In the genomic region with DNA sequence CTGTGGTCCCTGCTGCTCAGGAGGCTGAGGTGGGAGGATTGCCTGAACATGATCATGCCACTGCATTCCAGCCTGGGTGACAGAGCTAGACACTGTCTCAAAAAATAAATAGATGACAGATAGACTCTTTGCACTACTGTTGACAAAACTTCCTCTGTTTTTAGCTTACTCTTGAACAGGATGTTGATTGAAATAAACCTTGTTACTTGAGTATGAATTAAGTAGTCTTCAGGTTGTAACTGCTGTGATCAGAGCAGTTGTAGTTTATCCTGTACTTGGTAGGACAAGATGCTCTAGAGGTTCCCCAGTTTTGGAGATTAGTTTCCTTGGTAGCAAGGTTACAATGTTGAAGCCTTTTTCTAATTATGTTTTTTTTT, we compare ENCODE assay signal across 14 cellular contexts. TPM values are rescaled to one million over a fixed set of nuclear protein-coding genes. Genes with fewer than 3 reads are reported as not detected.
DNase-seq lines count a peak whose midpoint lies in the region; ATAC-seq and TF ChIP-seq lines count a peak whose summit lies in the region.
"Had no signal": no experiment of that assay in that cellular context is flagged by ENCODE, and none has a peak within 500 bp of the region (broad histone marks: within the 10 kb centered on the region; RNA-seq: fewer than 3 reads in every experiment).

No MANE protein-coding gene starts in this region.

- no peak overlapping the region for H2BK20ac ChIP-seq in IMR-90 (ENCODE audit: low read depth, low read length)

- 0 out of 2 replicates have a peak overlapping the region, but pooled peaks have one; percentile 37 for H3K14ac ChIP-seq in IMR-90 (replicated peaks; ENCODE audit: low read depth, low read length)

- H3K9me3 Mint-ChIP-seq in CD4-positive, alpha-beta T cell: no peaks in the 10 kb centered on the region
- H3K9me3 Mint-ChIP-seq in activated naive CD8-positive, alpha-beta T cell (ENCODE audit: low read depth): no peaks in the 10 kb centered on the region
- H3K9me3 Mint-ChIP-seq in naive thymus-derived CD8-positive, alpha-beta T cell: no peaks in the 10 kb centered on the region
- H3K9me3 Mint-ChIP-seq: activated naive CD4-positive, alpha-beta T cell treated with anti-CD3 and anti-CD28 coated beads, Interleukin-2, amount 50 U/mL, for 72 hours had no signal

- peak overlapping the region; percentile 62 for H3K27ac Mint-ChIP-seq in CD4-positive, alpha-beta T cell
- peak overlapping the region; percentile 78 for H3K27ac Mint-ChIP-seq in activated naive CD8-positive, alpha-beta T cell
- peak overlapping the region in 9 of 10 donors; percentile 35 to 88 (median 57) for H3K27ac Mint-ChIP-seq in naive thymus-derived CD8-positive, alpha-beta T cell

- no peak overlapping the region for H2BK15ac ChIP-seq in IMR-90 (ENCODE audit: low read depth, low read length)

- intact Hi-C loops in CD4-positive, alpha-beta T cell (cut with DNase I, micrococcal nuclease): no loop called here
- intact Hi-C loops in IMR-90 (cut with micrococcal nuclease): no loop called here

- H3K27me3 ChIP-seq in CD4-positive, alpha-beta T cell (ENCODE audit: control insufficient read depth, insufficient read depth, low read length): no peaks in the 10 kb centered on the region
- no peaks in the 10 kb centered on the region for H3K27me3 ChIP-seq in IMR-90 (ENCODE audit: control insufficient read depth, insufficient read depth, low read length)
- H3K27me3 ChIP-seq: stomach had no signal

- TF ChIP-seq POLR2A in IMR-90 (IDR thresholded peaks at IDR 0.05; ENCODE audit: low read depth, low read length): no peak

- H2BK5ac ChIP-seq in IMR-90 (ENCODE audit: low read depth, low read length, poor library complexity, severe bottlenecking): no peak overlapping the region

- H3K27me3 Mint-ChIP-seq in CD4-positive, alpha-beta T cell: no peaks in the 10 kb centered on the region
- H3K27me3 Mint-ChIP-seq in activated naive CD8-positive, alpha-beta T cell: no peaks in the 10 kb centered on the region
- H3K27me3 Mint-ChIP-seq in naive thymus-derived CD8-positive, alpha-beta T cell: no peaks in the 10 kb centered on the region

- H2AFZ ChIP-seq in IMR-90 (replicated peaks; ENCODE audit: low read length, poor library complexity): no peak overlapping the region

- no peak overlapping the region for H3K18ac ChIP-seq in IMR-90 (ENCODE audit: low read depth, low read length)

- TF ChIP-seq RAD21 in IMR-90 (IDR thresholded peaks at IDR 0.05; ENCODE audit: low read length): no peak

- no peak overlapping the region for H2BK120ac ChIP-seq in IMR-90 (ENCODE audit: low read depth, low read length)

- H3K4me1 ChIP-seq in IMR-90 (ENCODE audit: control insufficient read depth, insufficient read depth, low read length): no peaks in the 10 kb centered on the region

- no peak overlapping the region for H3K56ac ChIP-seq in IMR-90 (ENCODE audit: extremely low read depth, insufficient read depth, low read length)

- no peaks in the 10 kb centered on the region for H3K9me3 ChIP-seq in CD4-positive, alpha-beta T cell (ENCODE audit: control insufficient read depth, low read length)
- no peaks in the 10 kb centered on the region for H3K9me3 ChIP-seq in IMR-90 (ENCODE audit: control insufficient read depth, insufficient read depth, low read length)
- H3K9me3 ChIP-seq: stomach had no signal

- H3K9ac ChIP-seq in IMR-90 (ENCODE audit: low read depth, low read length): no peak overlapping the region

- H3K27ac ChIP-seq in CD4-positive, alpha-beta T cell (ENCODE audit: low read depth, low read length): no peak overlapping the region
- H3K27ac ChIP-seq in IMR-90 (ENCODE audit: insufficient read depth, low read length): no peak overlapping the region
- H3K27ac ChIP-seq: GM23248 had no signal

- H3K23ac ChIP-seq in IMR-90 (ENCODE audit: low read depth, low read length): no peak overlapping the region

- H4K20me1 ChIP-seq in IMR-90 (ENCODE audit: insufficient read depth, low read length): no peaks in the 10 kb centered on the region

- H3K4me3 ChIP-seq in IMR-90 (ENCODE audit: insufficient read depth, low read depth, low read length): no peak overlapping the region

- no peak for TF ChIP-seq CTCF in CD4-positive, alpha-beta T cell (IDR thresholded peaks at IDR 0.05)
- no peak for TF ChIP-seq CTCF in IMR-90 (conservative IDR thresholded peaks at IDR 0.05; ENCODE audit: low read depth, low read length)

- POLR2A ChIA-PET in CD4-positive, alpha-beta T cell (lab: Charles Lee): interaction anchor here (0.6 to 4.6 kb wide), 4 partner anchors 22 to 526 kb away, joined by 3 to 74 read pairs (median 7); partner anchors contain the start of genes AMD1, CDK19 and RPF2
- POLR2A ChIA-PET in IMR-90 (lab: Charles Lee; ENCODE audit: unreplicated experiment): no interaction called here
- POLR2A ChIA-PET in naive thymus-derived CD8-positive, alpha-beta T cell (lab: Charles Lee): interaction anchor here (0.7 to 4.5 kb wide), 6 partner anchors 22 to 1270 kb away, joined by 3 to 87 read pairs (median 6); partner anchors contain the start of genes AMD1, CDK19 and RPF2

- no peak overlapping the region for H4K8ac ChIP-seq in IMR-90 (ENCODE audit: low read depth in 2 of 2, low read length in 2 of 2)

- H4K91ac ChIP-seq in IMR-90 (ENCODE audit: insufficient read depth, low read depth, low read length): no peak overlapping the region

- peaks cover 54% of the 10 kb centered on the region for H3K36me3 Mint-ChIP-seq in CD4-positive, alpha-beta T cell (ENCODE audit: low read depth)
- H3K36me3 Mint-ChIP-seq in activated naive CD8-positive, alpha-beta T cell: peaks cover 10% of the 10 kb centered on the region
- H3K36me3 Mint-ChIP-seq in naive thymus-derived CD8-positive, alpha-beta T cell: peaks cover 0 to 43% (median 23%) of the 10 kb centered on the region in 3 donors

- H4K5ac ChIP-seq in IMR-90 (ENCODE audit: low read depth, low read length): no peak overlapping the region

- no peak overlapping the region for H3K4me2 ChIP-seq in IMR-90 (ENCODE audit: low read depth, low read length)

- no peak for DNase-seq in CD4-positive, alpha-beta T cell
- DNase-seq in IMR-90 (no peak), NCI-H146 (lab: John Stamatoyannopoulos, UW) (no peak), amygdala (lab: John Stamatoyannopoulos, UW) (no peak), AG08396 (ENCODE audit: low spot score) (no peak)
- no peak for DNase-seq in naive thymus-derived CD8-positive, alpha-beta T cell
- DNase-seq: COR-L47, NCI-H1048, stomach had no signal

- H3K4me1 Mint-ChIP-seq in CD4-positive, alpha-beta T cell (ENCODE audit: low read depth): peaks cover 25% of the 10 kb centered on the region
- peaks cover 17% of the 10 kb centered on the region for H3K4me1 Mint-ChIP-seq in activated naive CD8-positive, alpha-beta T cell (ENCODE audit: low read depth)
- peaks cover 9 to 24% (median 20%) of the 10 kb centered on the region in 4 donors for H3K4me1 Mint-ChIP-seq in naive thymus-derived CD8-positive, alpha-beta T cell

- 0 out of 2 replicates have a peak overlapping the region, but pooled peaks have one; percentile 66 for H2AK5ac ChIP-seq in IMR-90 (ENCODE audit: low read depth, low read length)

- no peak for ATAC-seq in CD4-positive, alpha-beta T cell (ENCODE audit: poor library complexity)
- ATAC-seq in IMR-90 (ENCODE audit: low read depth): no peak
- ATAC-seq in naive thymus-derived CD8-positive, alpha-beta T cell: no peak
- ATAC-seq in GM21737 (IDR thresholded peaks at IDR 0.05; ENCODE audit: unreplicated experiment): no peak
- ATAC-seq: activated naive CD4-positive, alpha-beta T cell treated with anti-CD3 and anti-CD28 coated beads, Interleukin-2, amount 50 U/mL, for 72 hours; esophagus mucosa had no signal

- no peak overlapping the region for H2AK9ac ChIP-seq in IMR-90 (replicated peaks; ENCODE audit: low read depth, low read length, poor library complexity)

- BruUV-seq in IMR-90 (replicated peaks; lab: Mats Ljungman, UMichigan): no TSS peak

- dilution Hi-C loops in IMR-90 (cut with HindIII; ENCODE audit: low sequenced_read_pairs, unreplicated experiment): no loop called here

- peak overlapping the region; percentile 68 for H3K4me3 Mint-ChIP-seq in CD4-positive, alpha-beta T cell
- peak overlapping the region; percentile 72 for H3K4me3 Mint-ChIP-seq in activated naive CD8-positive, alpha-beta T cell
- H3K4me3 Mint-ChIP-seq in naive thymus-derived CD8-positive, alpha-beta T cell: peak overlapping the region in 9 of 10 donors; percentile 11 to 74 (median 53)

- H3K4ac ChIP-seq in IMR-90 (ENCODE audit: low read depth, low read length): no peak overlapping the region

- CTCF ChIA-PET in CD4-positive, alpha-beta T cell (lab: Charles Lee): interaction anchor here (1.5 kb wide), 1 partner anchor 22 kb away, joined by 4 read pairs; the partner anchor contains the start of gene RPF2
- CTCF ChIA-PET in IMR-90 (lab: Yijun Ruan, JAX): interaction anchor here (0.8 to 2.1 kb wide), 2 partner anchors 11 kb away, joined by 4 to 5 read pairs; no protein-coding TSS in a partner anchor

- H3K9me1 ChIP-seq in IMR-90 (ENCODE audit: insufficient read depth, low read length): no peaks in the 10 kb centered on the region

- in situ Hi-C loops in IMR-90 (cut with MboI; ENCODE audit: low sequenced_read_pairs): no loop called here

- H3K79me1 ChIP-seq in IMR-90 (ENCODE audit: low read depth in 1 of 2, low read length in 2 of 2): peaks cover 8 to 16% of the 10 kb centered on the region in 2 experiments

- peaks cover 13% of the 10 kb centered on the region for H3K36me3 ChIP-seq in IMR-90 (ENCODE audit: control insufficient read depth, insufficient read depth, low read length)

TF ChIP-seq in IMR-90, 13 proteins besides CTCF, POLR2A, EP300 and RAD21 (continues in another document):
- TF ChIP-seq NFE2L2 (IDR thresholded peaks at IDR 0.05; ENCODE audit: low read depth, low read length) (no peak), SMC3 (IDR thresholded peaks at IDR 0.05; ENCODE audit: low read depth, low read length) (no peak)

RNA-seq across cellular contexts. Expression of gene GTF3C6, which starts 1.5 kb away (rescaled TPM):
- total RNA-seq in CD4-positive, alpha-beta T cell: 10 to 100 TPM; 17.9 to 19.2 TPM
- 10.4 and 42.5 TPM in 2 replicates for total RNA-seq in IMR-90 (2012; rRNA removed)
- 32.5 and 40.5 TPM in 2 replicates for polyA plus RNA-seq in IMR-90 (2012; rRNA removed)
- polyA plus RNA-seq in IMR-90 (2012; cell fraction: cytosol; rRNA removed): 4.0 and 10.3 TPM in 2 replicates
- polyA plus RNA-seq in IMR-90 (2012; cell fraction: nucleus; rRNA removed; ENCODE audit: low replicate concordance): 0.53 and 4.8 TPM in 2 replicates
- 10 to 100 TPM; 34.8 to 41.6 TPM for total RNA-seq in naive thymus-derived CD8-positive, alpha-beta T cell
- 100 to 1,000 TPM in 1 of 3 donors, 10 to 100 TPM in 2; 93.4 to 100 (median 98.5) TPM for polyA plus RNA-seq in naive thymus-derived CD8-positive, alpha-beta T cell

RNA-seq across cellular contexts. Expression of gene RPF2, which starts 21.8 kb away (rescaled TPM):
- total RNA-seq in CD4-positive, alpha-beta T cell: 1 to 10 TPM; 7.4 to 9.0 TPM
- 17.7 and 38.3 TPM in 2 replicates for total RNA-seq in IMR-90 (2012; rRNA removed)
- 13.6 and 18.9 TPM in 2 replicates for polyA plus RNA-seq in IMR-90 (2012; rRNA removed)
- polyA plus RNA-seq in IMR-90 (2012; cell fraction: cytosol; rRNA removed): 1.9 and 3.7 TPM in 2 replicates
- polyA plus RNA-seq in IMR-90 (2012; cell fraction: nucleus; rRNA removed; ENCODE audit: low replicate concordance): 0.61 and 6.6 TPM in 2 replicates
- 10 to 100 TPM; 13.8 to 16.4 TPM for total RNA-seq in naive thymus-derived CD8-positive, alpha-beta T cell
- 10 to 100 TPM; 23.3 to 33.1 (median 28.0) TPM for polyA plus RNA-seq in naive thymus-derived CD8-positive, alpha-beta T cell
